8 cellular contexts compared by ENCODE assay signal in genomic region chr1:152111515-152111968, GRCh38. TPM values are rescaled to one million over a fixed set of nuclear protein-coding genes. Genes with fewer than 3 reads are reported as not detected.
DNase-seq lines count a peak whose midpoint lies in the region; ATAC-seq and TF ChIP-seq lines count a peak whose summit lies in the region.

No MANE protein-coding gene starts in this region.

- no peaks in the 10 kb centered on the region for H4K20me1 ChIP-seq in neural progenitor cell (ENCODE audit: low read depth)

- peak overlapping the region; percentile 24 for H3K4me3 ChIP-seq in neural progenitor cell

- DNase-seq in Right ventricle myocardium inferior (ENCODE audit: missing footprints) = peak; percentile 48
- DNase-seq in cardiac septum (ENCODE audit: low spot score) = no peak
- peak; percentile 23 for DNase-seq in RPMI7951 (ENCODE audit: low read depth)
- no peak for DNase-seq in effector memory CD8-positive, alpha-beta T cell
- DNase-seq in neural progenitor cell (ENCODE audit: low spot score) = peak; percentile 48

- H3K4me3 Mint-ChIP-seq in effector memory CD8-positive, alpha-beta T cell = no peak overlapping the region
- no peak overlapping the region for H3K4me3 Mint-ChIP-seq in neural progenitor cell

- no peaks in the 10 kb centered on the region for H3K4me1 ChIP-seq in neural progenitor cell

- H3K27ac Mint-ChIP-seq in effector memory CD8-positive, alpha-beta T cell = no peak overlapping the region
- no peak overlapping the region for H3K27ac Mint-ChIP-seq in neural progenitor cell

- H3F3A ChIP-seq in neural progenitor cell (ENCODE audit: low read depth) = peaks cover 14% of the 10 kb centered on the region

- TF ChIP-seq CTCF in neural progenitor cell (IDR thresholded peaks at IDR 0.05) = no peak

- H2AFZ ChIP-seq in neural progenitor cell (replicated peaks) = peak overlapping the region; percentile 79

- H3K4me1 Mint-ChIP-seq in effector memory CD8-positive, alpha-beta T cell (ENCODE audit: low read depth in 2 of 2) = peaks cover 0 to 8% of the 10 kb centered on the region in 2 donors
- no peaks in the 10 kb centered on the region for H3K4me1 Mint-ChIP-seq in neural progenitor cell

- H3K36me3 Mint-ChIP-seq in effector memory CD8-positive, alpha-beta T cell (ENCODE audit: insufficient read depth) = no peaks in the 10 kb centered on the region
- H3K36me3 Mint-ChIP-seq in neural progenitor cell = no peaks in the 10 kb centered on the region

- H3K27ac ChIP-seq in neural progenitor cell = no peak overlapping the region

- no peaks in the 10 kb centered on the region for H3K9me3 ChIP-seq in neural progenitor cell (ENCODE audit: low read depth)

- peak overlapping the region; percentile 61 for H3K4me2 ChIP-seq in neural progenitor cell

- no peaks in the 10 kb centered on the region for H3K79me2 ChIP-seq in neural progenitor cell (ENCODE audit: low read depth)

- H3K9me3 Mint-ChIP-seq in effector memory CD8-positive, alpha-beta T cell = no peaks in the 10 kb centered on the region
- peaks cover 4% of the 10 kb centered on the region for H3K9me3 Mint-ChIP-seq in neural progenitor cell

- intact Hi-C loops in Right ventricle myocardium inferior (cut with DNase I) (no loop called here), cardiac septum (cut with DNase I) (no loop called here)

- H3K36me3 ChIP-seq in neural progenitor cell = no peaks in the 10 kb centered on the region

- ATAC-seq in Right ventricle myocardium inferior = no peak
- ATAC-seq in effector memory CD8-positive, alpha-beta T cell (replicated peaks) = peak; percentile 32
- no peak for ATAC-seq in HG03442 (IDR thresholded peaks at IDR 0.05; ENCODE audit: unreplicated experiment)
- ATAC-seq in GM18517 (IDR thresholded peaks at IDR 0.05; ENCODE audit: unreplicated experiment) = no peak
- ATAC-seq in HG02884 (IDR thresholded peaks at IDR 0.05; ENCODE audit: unreplicated experiment) = no peak

- H3K27me3 ChIP-seq in neural progenitor cell = peaks cover 100% of the 10 kb centered on the region

- peaks cover 5 to 6% of the 10 kb centered on the region in 2 donors for H3K27me3 Mint-ChIP-seq in effector memory CD8-positive, alpha-beta T cell
- H3K27me3 Mint-ChIP-seq in neural progenitor cell (ENCODE audit: insufficient read depth, low read depth) = peaks cover 10% of the 10 kb centered on the region

- H3K9ac ChIP-seq in neural progenitor cell = no peak overlapping the region

RNA-seq across cellular contexts. Expression of gene TCHH, which starts 3.7 kb away (rescaled TPM):
- total RNA-seq in Right ventricle myocardium inferior = not detected
- 0.05 TPM for total RNA-seq in cardiac septum
- total RNA-seq in RPMI7951 (2014; rRNA removed; shearing (Covaris generic)) = under 0.01 TPM in 2 replicates
- 0.03 and 0.07 TPM in 2 replicates for total RNA-seq in neural progenitor cell (ENCODE audit: low replicate concordance)

RNA-seq across cellular contexts. Expression of gene TCHHL1, which starts 22.7 kb away (rescaled TPM):
- total RNA-seq in Right ventricle myocardium inferior (not detected), cardiac septum (not detected), neural progenitor cell (ENCODE audit: low replicate concordance) (not detected in 2 replicates)
- total RNA-seq in RPMI7951 (2014; rRNA removed; shearing (Covaris generic)) = not detected in 2 replicates

RNA-seq across cellular contexts. Expression of gene RPTN, which starts 47.5 kb away (rescaled TPM):
- total RNA-seq in Right ventricle myocardium inferior (not detected), cardiac septum (not detected), neural progenitor cell (ENCODE audit: low replicate concordance) (not detected in 2 replicates)
- not detected in 2 replicates for total RNA-seq in RPMI7951 (2014; rRNA removed; shearing (Covaris generic))

Comparison
In these comparisons a context has a peak if more than half of its experiments do, and no peak if none do; other contexts are left out.
1. DNase-seq: peak in Right ventricle myocardium inferior (single experiment), RPMI7951 (single experiment) and neural progenitor cell (single experiment); none in cardiac septum (single experiment) and effector memory CD8-positive, alpha-beta T cell (0 of 3).